ENCODE assay signal across 24 cellular contexts in the genomic region with DNA sequence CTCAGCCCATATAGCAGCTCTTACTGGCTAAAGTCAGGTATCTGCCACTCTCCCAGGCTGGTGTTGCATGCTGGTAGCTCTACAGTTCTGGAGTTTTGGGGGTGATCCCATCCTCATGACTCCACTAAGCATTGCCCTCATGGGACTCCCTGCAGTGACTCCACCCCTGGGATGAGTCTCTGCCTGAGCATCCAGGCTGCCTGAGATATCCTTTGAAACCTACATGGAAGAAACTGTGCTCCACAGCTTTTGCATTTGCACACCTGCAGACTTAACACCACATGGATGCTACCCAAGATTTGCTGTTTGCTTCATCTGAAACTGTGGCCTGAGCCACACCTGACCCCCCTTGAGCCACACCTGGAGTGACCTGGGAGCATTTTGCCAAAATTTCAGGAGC.
"Had no signal": no experiment of that assay in that cellular context is flagged by ENCODE, and none has a peak within 500 bp of the region (broad histone marks: within the 10 kb centered on the region; RNA-seq: fewer than 3 reads in every experiment).

No MANE protein-coding gene starts in this region.

- H3K36me3 ChIP-seq: neural progenitor cell, ovary, right lobe of liver, sigmoid colon, stomach, thoracic aorta, thyroid gland, tibial nerve, upper lobe of right lung, uterus had no signal

- H3K4me2 ChIP-seq: neural progenitor cell had no signal

- H3K79me2 ChIP-seq: parathyroid adenoma had no signal

- DNase-seq: natural killer cell; occipital lobe; ovary; posterior cingulate gyrus; psoas muscle; right cardiac atrium; right lobe of liver; sigmoid colon; small intestine; stimulated activated CD4-positive, alpha-beta T cell treated with anti-CD3 and anti-CD28 coated beads, Interleukin-15, amount 100 ng/mL, for 24 hours; stimulated activated CD4-positive, alpha-beta T cell treated with anti-CD3 and anti-CD28 coated beads, Interleukin-2, amount 100 ng/mL, for 24 hours; stimulated activated CD4-positive, alpha-beta T cell treated with anti-CD3 and anti-CD28 coated beads, Interleukin-2, amount 100 ng/mL, for 48 hours; stimulated activated CD4-positive, alpha-beta T cell treated with anti-CD3 and anti-CD28 coated beads, Interleukin-4, amount 100 ng/mL, for 24 hours; stimulated activated naive B cell treated with anti-CD40 and anti-IgM and Interleukin-4, amounts not matched to agents 10 μg/mL and 1 μg/mL and 100 μg/mL, for 72 hours; stimulated activated naive CD4-positive, alpha-beta T cell treated with Interleukin-2 at 50 U/mL for 16 hours; stomach; thyroid gland; upper lobe of right lung; uterus had no signal

- H3K9ac ChIP-seq: neural progenitor cell, parathyroid adenoma had no signal

- H3K27ac ChIP-seq: neural progenitor cell, ovary, parathyroid adenoma, psoas muscle, right lobe of liver, sigmoid colon, stomach, thoracic aorta, thyroid gland, tibial nerve, upper lobe of right lung, uterus had no signal

- H3K27me3 ChIP-seq: neural progenitor cell, ovary, right lobe of liver, sigmoid colon, stomach, thyroid gland, tibial nerve, upper lobe of right lung, uterus had no signal

- H3K4me3 ChIP-seq: neural progenitor cell, ovary, psoas muscle, right lobe of liver, sigmoid colon, stomach, thoracic aorta, thyroid gland, tibial nerve, upper lobe of right lung, uterus had no signal

- H2AFZ ChIP-seq: neural progenitor cell, parathyroid adenoma had no signal

- H3K4me1 ChIP-seq: neural progenitor cell, parathyroid adenoma, psoas muscle, sigmoid colon, tibial nerve, uterus had no signal

- H3K9me3 ChIP-seq: ovary, psoas muscle, right lobe of liver, sigmoid colon, thoracic aorta, thyroid gland, upper lobe of right lung, uterus had no signal

- ATAC-seq: natural killer cell; psoas muscle; right cardiac atrium; right lobe of liver; stimulated activated effector memory CD8-positive, alpha-beta T cell treated with anti-CD3 and anti-CD28 coated beads, Interleukin-12 subunit alpha, Interleukin-12 subunit beta, amount 100 ng/mL, for 72 hours; stimulated activated naive B cell treated with anti-CD40 and anti-IgM and Interleukin-4, amounts not matched to agents 10 μg/mL and 1 μg/mL and 100 μg/mL, for 72 hours; upper lobe of right lung had no signal
